Comparison of ENCODE assay signal across 10 cellular contexts in the genomic region with DNA sequence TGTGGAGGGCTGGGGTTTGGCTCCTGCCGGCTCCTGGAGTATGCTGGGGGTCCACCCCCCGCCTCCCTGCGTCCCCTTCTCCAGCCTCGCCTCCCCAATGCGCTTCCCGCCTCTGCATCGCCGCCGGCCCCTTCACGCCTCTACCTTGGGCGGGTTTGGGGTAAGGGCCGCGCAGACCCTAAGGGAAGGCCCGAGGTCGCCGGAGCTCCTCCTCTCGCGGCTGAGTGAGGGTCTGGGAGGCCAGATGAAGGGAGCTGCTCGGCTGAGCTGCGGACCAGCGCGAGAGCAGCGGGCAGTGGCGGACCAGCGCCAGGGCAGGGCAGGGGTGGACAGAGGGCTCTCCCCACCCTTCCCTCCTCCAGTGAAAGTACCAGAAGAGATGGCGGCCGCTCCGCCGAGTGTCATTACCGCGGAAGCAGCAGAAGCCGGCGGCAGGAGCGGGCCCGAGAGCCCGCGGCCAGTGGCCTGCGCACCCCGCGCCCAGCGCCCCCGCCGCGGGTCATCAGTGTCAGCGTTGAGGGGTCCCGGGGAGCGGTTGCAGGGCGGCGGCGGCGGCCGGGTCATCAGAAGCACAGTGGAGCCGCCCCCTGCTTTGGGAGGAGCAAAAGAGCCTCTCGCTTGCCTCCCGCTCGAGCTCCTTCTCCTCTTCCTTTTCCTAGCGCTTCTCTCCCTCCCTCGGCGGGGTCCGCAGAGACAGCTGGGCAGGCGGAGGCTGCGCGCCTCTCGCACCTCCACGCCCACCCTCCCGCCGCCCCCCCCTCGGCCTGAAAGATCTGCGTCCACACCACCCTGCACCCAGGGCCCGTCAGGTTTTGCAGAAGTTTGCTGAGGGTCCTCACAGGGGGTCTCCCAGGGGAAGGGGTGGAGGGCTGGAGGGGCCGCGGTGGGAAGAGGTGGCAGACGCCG.
DNase-seq lines count a peak whose midpoint lies in the region; ATAC-seq and TF ChIP-seq lines count a peak whose summit lies in the region.
"Had no signal": no experiment of that assay in that cellular context is flagged by ENCODE, and none has a peak within 500 bp of the region (broad histone marks: within the 10 kb centered on the region; RNA-seq: fewer than 3 reads in every experiment).

No MANE protein-coding gene starts in this region.

- ATAC-seq in GM18511 (IDR thresholded peaks at IDR 0.05; ENCODE audit: unreplicated experiment) (no peak), GM19452 (IDR thresholded peaks at IDR 0.05; ENCODE audit: unreplicated experiment) (no peak), GM18519 (IDR thresholded peaks at IDR 0.05; ENCODE audit: low FRiP score, unreplicated experiment) (no peak), GM21723 (IDR thresholded peaks at IDR 0.05; ENCODE audit: unreplicated experiment) (no peak)
- ATAC-seq: activated naive CD4-positive, alpha-beta T cell treated with anti-CD3 and anti-CD28 coated beads, Interleukin-2, amount 50 U/mL, for 72 hours had no signal

- peak overlapping the region; percentile 93 for H2AFZ ChIP-seq in parathyroid adenoma

- H3K4me1 ChIP-seq in right atrium auricular region: peaks cover 0 to 16% of the 10 kb centered on the region in 2 donors
- no peaks in the 10 kb centered on the region for H3K4me1 ChIP-seq in parathyroid adenoma

- H3K36me3 ChIP-seq in right atrium auricular region (no peaks in the 10 kb centered on the region), parathyroid adenoma (ENCODE audit: control insufficient read depth, insufficient read depth, low read length) (no peaks in the 10 kb centered on the region)

- H3K4me2 ChIP-seq in parathyroid adenoma (ENCODE audit: low read length): peak overlapping the region; percentile 65

- TF ChIP-seq CTCF in right atrium auricular region (IDR thresholded peaks at IDR 0.05) (no peak), parathyroid adenoma (IDR thresholded peaks at IDR 0.05) (no peak)

- H3K27me3 ChIP-seq in right atrium auricular region: no peaks in the 10 kb centered on the region
- H3K27me3 ChIP-seq in parathyroid adenoma (ENCODE audit: control insufficient read depth, insufficient read depth, low read length): no peaks in the 10 kb centered on the region

- H3K79me2 ChIP-seq in parathyroid adenoma: no peaks in the 10 kb centered on the region

- H3K9ac ChIP-seq in parathyroid adenoma: peak overlapping the region; percentile 19

- no peaks in the 10 kb centered on the region for H3K9me3 ChIP-seq in right atrium auricular region
- H3K9me3 ChIP-seq in parathyroid adenoma (ENCODE audit: control insufficient read depth, low read length): no peaks in the 10 kb centered on the region

- H3K4me3 ChIP-seq in right atrium auricular region (peak overlapping the region; percentile 65 to 70), parathyroid adenoma (ENCODE audit: low read depth, low read length) (peak overlapping the region; percentile 61)

- DNase-seq in COLO668 (lab: John Stamatoyannopoulos, UW; ENCODE audit: unreplicated experiment) (peak; percentile 53), RPMI7951 (ENCODE audit: low read depth) (peak; percentile 42), right atrium auricular region (ENCODE audit: low spot score) (no peak)
- DNase-seq: NCI-H1105 treated with DMSO at 0.1 percent for 48 hours had no signal

- H3K27ac ChIP-seq in right atrium auricular region: peak overlapping the region; percentile 66 to 70
- H3K27ac ChIP-seq in parathyroid adenoma: no peak overlapping the region
